ENCODE assay signal across 7 cellular contexts in genomic region chr19:55578761-55579747, GRCh38. TPM values are rescaled to one million over a fixed set of nuclear protein-coding genes. Genes with fewer than 3 reads are reported as not detected.
DNase-seq lines count a peak whose midpoint lies in the region; TF ChIP-seq lines count a peak whose summit lies in the region.
"Had no signal": no experiment of that assay in that cellular context is flagged by ENCODE, and none has a peak within 500 bp of the region (broad histone marks: within the 10 kb centered on the region; RNA-seq: fewer than 3 reads in every experiment).

No MANE protein-coding gene starts in this region.

- H3K27ac ChIP-seq in HL-60 (replicated peaks) (no peak overlapping the region), breast epithelium (no peak overlapping the region), osteoblast (ENCODE audit: low read depth, low read length) (no peak overlapping the region), prostate gland (no peak overlapping the region)

- WGBS in prostate gland: 92% methylated on average over 74 of the region's 90 CpGs

- H2AFZ ChIP-seq in osteoblast (ENCODE audit: low read length): no peak overlapping the region

- H3K4me3 ChIP-seq in HL-60 (replicated peaks; ENCODE audit: insufficient read depth, low read length): peak overlapping the region; percentile 94; the same call in 1 of the 2 replicates
- H3K4me3 ChIP-seq in breast epithelium: peak overlapping the region; percentile 85 to 94 (median 88)
- H3K4me3 ChIP-seq in osteoblast (ENCODE audit: insufficient read depth, low read length): peak overlapping the region; percentile 93
- peak overlapping the region in 1 of 2 donors; percentile 86 for H3K4me3 ChIP-seq in prostate gland

- no peak for TF ChIP-seq POLR2A in breast epithelium (IDR thresholded peaks at IDR 0.05)
- TF ChIP-seq POLR2A in prostate gland (IDR thresholded peaks at IDR 0.05): no peak

- peak overlapping the region; percentile 90 for H3K4me2 ChIP-seq in osteoblast (ENCODE audit: insufficient read depth, low read length)

- H3K4me1 ChIP-seq in breast epithelium (peaks cover 3 to 7% of the 10 kb centered on the region in 2 donors), osteoblast (ENCODE audit: insufficient read depth, low read length) (peaks cover 11% of the 10 kb centered on the region), prostate gland (replicated peaks) (peaks cover 14% of the 10 kb centered on the region)

- no peaks in the 10 kb centered on the region for H4K20me1 ChIP-seq in osteoblast (ENCODE audit: insufficient read depth, low read length)

- H3K9me3 ChIP-seq in breast epithelium (peaks cover 0 to 4% of the 10 kb centered on the region in 2 donors), osteoblast (ENCODE audit: low read depth, low read length) (no peaks in the 10 kb centered on the region), prostate gland (no peaks in the 10 kb centered on the region)

- H3K27me3 ChIP-seq in HL-60 (ENCODE audit: insufficient read depth, poor library complexity, severe bottlenecking) (no peaks in the 10 kb centered on the region), breast epithelium (no peaks in the 10 kb centered on the region), osteoblast (ENCODE audit: insufficient read depth, low read length) (no peaks in the 10 kb centered on the region), prostate gland (replicated peaks; ENCODE audit: insufficient read depth) (no peaks in the 10 kb centered on the region)

- intact Hi-C loops in breast epithelium (cut with DNase I; ENCODE audit: low total_unique reads): no loop called here
- intact Hi-C loops in prostate gland (cut with DNase I): no loop called here

- no peak for TF ChIP-seq CTCF in HL-60 (IDR thresholded peaks at IDR 0.05; ENCODE audit: insufficient read depth, low read length)
- no peak for TF ChIP-seq CTCF in breast epithelium (IDR thresholded peaks at IDR 0.05)
- no peak for TF ChIP-seq CTCF in osteoblast (IDR thresholded peaks at IDR 0.05; ENCODE audit: extremely low read depth, low read depth, low read length)
- no peak for TF ChIP-seq CTCF in prostate gland (IDR thresholded peaks at IDR 0.05)

- H3K36me3 ChIP-seq in breast epithelium (peaks cover 13% of the 10 kb centered on the region), osteoblast (ENCODE audit: insufficient read depth, low read length) (peaks cover 10% of the 10 kb centered on the region), prostate gland (peaks cover 0 to 7% of the 10 kb centered on the region in 2 donors)

- no peak for DNase-seq in HL-60 (ENCODE audit: low read depth in 1 of 2, low spot score in 1 of 2)
- DNase-seq in breast epithelium (ENCODE audit: low spot score in 2 of 2): no peak
- DNase-seq in osteoblast (ENCODE audit: insufficient read length, low spot score, missing footprints): peak; percentile 76
- no peak for DNase-seq in NCI-H2081 treated with DMSO at 0.1 percent for 48 hours (lab: John Stamatoyannopoulos, UW)
- no peak for DNase-seq in prostate gland (ENCODE audit: low spot score)
- DNase-seq in nucleus accumbens (lab: John Stamatoyannopoulos, UW): no peak
- DNase-seq: NCI-H2171 had no signal

- peaks cover 23% of the 10 kb centered on the region for H3K79me2 ChIP-seq in osteoblast (ENCODE audit: insufficient read depth, low read length)

RNA-seq across cellular contexts. Expression of gene ZNF579, which starts 1.6 kb away (rescaled TPM):
- total RNA-seq in breast epithelium: 1 to 10 TPM; 1.6 to 2.3 (median 1.6) TPM
- total RNA-seq in osteoblast: 6.9 and 7.4 TPM in 2 replicates
- total RNA-seq in prostate gland: 10 to 100 TPM in 1 of 2 donors, 1 to 10 TPM in 1; 8.7 to 10.8 TPM

RNA-seq across cellular contexts. Expression of gene FIZ1, which starts 20.3 kb away (rescaled TPM):
- total RNA-seq in breast epithelium: 1 to 10 TPM; 3.7 to 7.5 (median 6.1) TPM
- 2.9 and 3.6 TPM in 2 replicates for total RNA-seq in osteoblast
- total RNA-seq in prostate gland: 10 to 100 TPM; 14.8 to 16.4 TPM

RNA-seq across cellular contexts. Expression of gene ZNF524, which starts 21.0 kb away (rescaled TPM):
- total RNA-seq in breast epithelium: 10 to 100 TPM; 22.3 to 25.6 (median 25.4) TPM
- total RNA-seq in osteoblast: 11.2 TPM in 2 replicates
- total RNA-seq in prostate gland: 10 to 100 TPM; 30.2 to 54.8 TPM

RNA-seq across cellular contexts. Expression of gene ZNF865, which starts 26.4 kb away (rescaled TPM):
- 1 to 10 TPM; 3.2 to 5.0 (median 3.9) TPM for total RNA-seq in breast epithelium
- total RNA-seq in osteoblast: 1.4 and 1.5 TPM in 2 replicates
- total RNA-seq in prostate gland: 10 to 100 TPM; 18.4 to 21.0 TPM

RNA-seq across cellular contexts. Expression of gene SBK3, which starts 33.7 kb away (rescaled TPM):
- 1 to 10 TPM in 1 of 3 donors, not detected in 2; 1.3 TPM for total RNA-seq in breast epithelium
- not detected in 2 replicates for total RNA-seq in osteoblast
- total RNA-seq in prostate gland: under 1 TPM; 0.23 to 0.74 TPM
